ENCODE assay signal across 7 cellular contexts in genomic region chr1:220093361-220094015, GRCh38. TPM values are rescaled to one million over a fixed set of nuclear protein-coding genes. Genes with fewer than 3 reads are reported as not detected.
A peak's percentile ranks its signal among the peaks of the same experiment; 100 is the strongest.
DNase-seq lines count a peak whose midpoint lies in the region; ATAC-seq and TF ChIP-seq lines count a peak whose summit lies in the region.

No MANE protein-coding gene starts in this region.

- DNase-seq in right lobe of liver = no peak
- no peak for DNase-seq in glomerular visceral epithelial cell (ENCODE audit: extremely low spot score)
- no peak for DNase-seq in omental fat pad (ENCODE audit: low spot score)
- no peak for DNase-seq in HK-2 (ENCODE audit: unreplicated experiment)

- ATAC-seq in GM18867 (IDR thresholded peaks at IDR 0.05; ENCODE audit: unreplicated experiment) (peak; percentile 5), HG02938 (IDR thresholded peaks at IDR 0.05; ENCODE audit: unreplicated experiment) (peak; percentile 6), right lobe of liver (peak in 2 of 4 donors; percentile 6), omental fat pad (ENCODE audit: low FRiP score) (no peak)

- H3K4me2 ChIP-seq in SU-DHL-6 (ENCODE audit: low read depth, low read length, poor library complexity, severe bottlenecking) = peak overlapping the region; percentile 53

- no peak overlapping the region; the same call in 1 of the 2 replicates for H3K9ac ChIP-seq in SU-DHL-6 (ENCODE audit: low read length)

- WGBS in right lobe of liver (ENCODE audit: insufficient coverage, low coverage, low lambda C conversion rate, missing lambda C conversion rate) = 11% methylated on average over 9 of the region's 12 CpGs

- H3K27ac ChIP-seq in SU-DHL-6 (ENCODE audit: low read depth, low read length) = 0 out of 2 replicates have a peak overlapping the region, but pooled peaks have one; percentile 13
- H3K27ac ChIP-seq in right lobe of liver = peak overlapping the region in 1 of 3 donors; percentile 48

- no peak for TF ChIP-seq POLR2A in right lobe of liver (IDR thresholded peaks at IDR 0.05)

- H3F3A ChIP-seq in SU-DHL-6 (ENCODE audit: insufficient read depth) = peaks cover 13% of the 10 kb centered on the region

- TF ChIP-seq CTCF in SU-DHL-6 (IDR thresholded peaks at IDR 0.05; ENCODE audit: insufficient read depth, low read length, poor library complexity, severe bottlenecking) = no peak
- TF ChIP-seq CTCF in right lobe of liver (IDR thresholded peaks at IDR 0.05) = no peak
- no peak for TF ChIP-seq CTCF in omental fat pad (IDR thresholded peaks at IDR 0.05)

- H2AFZ ChIP-seq in SU-DHL-6 (ENCODE audit: low read depth, low read length, severe bottlenecking) = peak overlapping the region; percentile 60

- intact Hi-C loops in right lobe of liver (cut with DNase I) = no loop called here

- H3K4me3 ChIP-seq in SU-DHL-6 (ENCODE audit: insufficient read depth, low read length, poor library complexity, severe bottlenecking) (no peak overlapping the region), right lobe of liver (peak overlapping the region in 2 of 3 donors; percentile 86 to 87)

- H3K4me1 ChIP-seq in right lobe of liver = peaks cover 0 to 21% (median 14%) of the 10 kb centered on the region in 4 donors

- H3K36me3 ChIP-seq in SU-DHL-6 (ENCODE audit: low read length) (no peaks in the 10 kb centered on the region; the same call in 1 of the 2 replicates), right lobe of liver (peaks cover 0 to 11% (median 4%) of the 10 kb centered on the region in 4 donors)

- H4K20me1 ChIP-seq in SU-DHL-6 (ENCODE audit: low read depth, low read length) = no peaks in the 10 kb centered on the region

- peaks cover 32% of the 10 kb centered on the region for H3K79me2 ChIP-seq in SU-DHL-6 (ENCODE audit: insufficient read depth, low read length)

- H3K9me3 ChIP-seq in SU-DHL-6 (ENCODE audit: insufficient read depth, low read length) (no peaks in the 10 kb centered on the region), right lobe of liver (no peaks in the 10 kb centered on the region)

- H3K27me3 ChIP-seq in SU-DHL-6 (ENCODE audit: low read length) (no peaks in the 10 kb centered on the region), right lobe of liver (no peaks in the 10 kb centered on the region)

- H3K9me2 ChIP-seq in SU-DHL-6 (replicated peaks; ENCODE audit: insufficient read depth, low read length) = no peaks in the 10 kb centered on the region

RNA-seq across cellular contexts. Expression of gene IARS2, which starts 0.4 kb away (rescaled TPM):
- 10 to 100 TPM; 46.7 to 64.7 (median 50.0) TPM for total RNA-seq in right lobe of liver
- total RNA-seq in omental fat pad = 10 to 100 TPM; 45.5 to 88.4 (median 68.8) TPM

RNA-seq across cellular contexts. Expression of gene BPNT1, which starts 3.9 kb away (rescaled TPM):
- total RNA-seq in right lobe of liver (10 to 100 TPM; 13.6 to 26.1 (median 16.8) TPM), omental fat pad (10 to 100 TPM; 14.7 to 26.3 (median 20.5) TPM)

RNA-seq across cellular contexts. Expression of gene EPRS1, which starts 47.2 kb away (rescaled TPM):
- total RNA-seq in right lobe of liver (10 to 100 TPM; 30.2 to 45.1 (median 36.8) TPM), omental fat pad (10 to 100 TPM; 32.8 to 72.8 (median 50.0) TPM)
